ENCODE assay signal across 15 cellular contexts in genomic region chrX:112834016-112834855, GRCh38. TPM values are rescaled to one million over a fixed set of nuclear protein-coding genes. Genes with fewer than 3 reads are reported as not detected.
A peak's percentile ranks its signal among the peaks of the same experiment; 100 is the strongest.
DNase-seq lines count a peak whose midpoint lies in the region; ATAC-seq and TF ChIP-seq lines count a peak whose summit lies in the region.
"Had no signal": no experiment of that assay in that cellular context is flagged by ENCODE, and none has a peak within 500 bp of the region (broad histone marks: within the 10 kb centered on the region; RNA-seq: fewer than 3 reads in every experiment).

No MANE protein-coding gene starts in this region.

- H4K8ac ChIP-seq in mesenchymal stem cell (ENCODE audit: low read length) = no peak overlapping the region

- no peaks in the 10 kb centered on the region for H3K36me3 Mint-ChIP-seq in HFFc6 (ENCODE audit: low read depth)
- H3K36me3 Mint-ChIP-seq in brain = peaks cover 24% of the 10 kb centered on the region
- H3K36me3 Mint-ChIP-seq in activated T-helper 17 cell treated with anti-CD3 and anti-CD28 coated beads, Interleukin-2, amount 50 U/mL, for 72 hours (ENCODE audit: low read depth) = no peaks in the 10 kb centered on the region
- H3K36me3 Mint-ChIP-seq: activated naive CD8-positive, alpha-beta T cell treated with anti-CD3 and anti-CD28 coated beads, Interleukin-2, amount 10 ng/mL, durations not matched to agents 7 days and 5 days had no signal

- no peaks in the 10 kb centered on the region; the same call in 1 of the 2 replicates for H3K4me1 Mint-ChIP-seq in HFFc6 (ENCODE audit: low read depth)
- peaks cover 73% of the 10 kb centered on the region for H3K4me1 Mint-ChIP-seq in brain
- no peaks in the 10 kb centered on the region for H3K4me1 Mint-ChIP-seq in activated T-helper 17 cell treated with anti-CD3 and anti-CD28 coated beads, Interleukin-2, amount 50 U/mL, for 72 hours
- H3K4me1 Mint-ChIP-seq: activated B cell treated with CpG ODN at 0.5 μM for 24 hours; activated naive CD8-positive, alpha-beta T cell treated with anti-CD3 and anti-CD28 coated beads, Interleukin-2, amount 10 ng/mL, durations not matched to agents 7 days and 5 days had no signal

- H4K91ac ChIP-seq in mesenchymal stem cell (ENCODE audit: low read length) = no peak overlapping the region

- no peak overlapping the region for H2AK5ac ChIP-seq in mesenchymal stem cell (ENCODE audit: low read length, severe bottlenecking)

- 35% methylated on average over 3 of the region's 8 CpGs for WGBS in mesenchymal stem cell

- CTCF ChIA-PET in AG04449 (lab: Yijun Ruan, JAX) = no interaction called here

- H3K4me3 Mint-ChIP-seq in HFFc6 (no peak overlapping the region), brain (peak overlapping the region in 4 of 5 experiments; percentile 6 to 64 (median 51))
- no peak overlapping the region for H3K4me3 Mint-ChIP-seq in activated T-helper 17 cell treated with anti-CD3 and anti-CD28 coated beads, Interleukin-2, amount 50 U/mL, for 72 hours
- H3K4me3 Mint-ChIP-seq: activated B cell treated with CpG ODN at 0.5 μM for 24 hours; activated naive CD8-positive, alpha-beta T cell treated with anti-CD3 and anti-CD28 coated beads, Interleukin-2, amount 10 ng/mL, durations not matched to agents 7 days and 5 days had no signal

- no peaks in the 10 kb centered on the region for H3K36me3 ChIP-seq in mesenchymal stem cell (ENCODE audit: control insufficient read depth in 1 of 2, insufficient read depth in 2 of 2, low read depth in 1 of 2, low read length in 2 of 2)
- H3K36me3 ChIP-seq: upper lobe of right lung had no signal

- peaks cover 5% of the 10 kb centered on the region for H3K4me1 ChIP-seq in mesenchymal stem cell (ENCODE audit: control insufficient read depth, insufficient read depth, low read depth, low read length)
- H3K4me1 ChIP-seq: upper lobe of right lung had no signal

- no peak overlapping the region for H2BK15ac ChIP-seq in mesenchymal stem cell (ENCODE audit: low read depth, poor library complexity, severe bottlenecking)

- POLR2A ChIA-PET in AG04449 (lab: Yijun Ruan, JAX) = no interaction called here

- peaks cover 2% of the 10 kb centered on the region for H3K9me3 ChIP-seq in mesenchymal stem cell (ENCODE audit: control insufficient read depth, low read length)
- H3K9me3 ChIP-seq: upper lobe of right lung had no signal

- H3K23ac ChIP-seq in mesenchymal stem cell (ENCODE audit: low read length in 2 of 2) = no peak overlapping the region

- H2BK120ac ChIP-seq in mesenchymal stem cell (ENCODE audit: low read depth, low read length) = no peak overlapping the region

- H3K4me2 ChIP-seq in mesenchymal stem cell (ENCODE audit: low read length, poor library complexity, severe bottlenecking) = no peak overlapping the region
- H3K4me2 ChIP-seq: KMS-11 had no signal

- H3K14ac ChIP-seq in mesenchymal stem cell (ENCODE audit: low read length in 2 of 2) = no peak overlapping the region

- H3K27ac Mint-ChIP-seq in HFFc6 (no peak overlapping the region), brain (peak overlapping the region in 4 of 5 experiments; percentile 35 to 67 (median 58))
- H3K27ac Mint-ChIP-seq in activated T-helper 17 cell treated with anti-CD3 and anti-CD28 coated beads, Interleukin-2, amount 50 U/mL, for 72 hours = no peak overlapping the region
- H3K27ac Mint-ChIP-seq: activated B cell treated with CpG ODN at 0.5 μM for 24 hours; activated naive CD8-positive, alpha-beta T cell treated with anti-CD3 and anti-CD28 coated beads, Interleukin-2, amount 10 ng/mL, durations not matched to agents 7 days and 5 days had no signal

- no peak overlapping the region for H3K4ac ChIP-seq in mesenchymal stem cell (ENCODE audit: low read depth in 1 of 2, low read length in 2 of 2)

- DNase-seq in AG04449 (ENCODE audit: low read depth, low spot score) = peak; percentile 46
- DNase-seq in HFFc6 = peak; percentile 6
- DNase-seq in mesenchymal stem cell = peak; percentile 81
- DNase-seq in NCI-H187 treated with DMSO at 0.1 percent for 48 hours (lab: John Stamatoyannopoulos, UW) = no peak
- no peak for DNase-seq in NCI-H1092 treated with DMSO at 0.1 percent for 48 hours (lab: John Stamatoyannopoulos, UW)
- DNase-seq in NCI-H510A (lab: John Stamatoyannopoulos, UW) = no peak
- DNase-seq: activated B cell treated with CpG ODN at 0.5 μM for 24 hours; activated CD8-positive, alpha-beta memory T cell treated with anti-CD3 and anti-CD28 coated beads, Interleukin-2, amount 50 U/mL, for 4 hours; activated naive CD8-positive, alpha-beta T cell treated with anti-CD3 and anti-CD28 coated beads, Interleukin-2, amount 10 ng/mL, durations not matched to agents 7 days and 5 days; NCI-H2081 treated with DMSO at 0.1 percent for 48 hours; stimulated activated CD8-positive, alpha-beta memory T cell treated with anti-CD3 and anti-CD28 coated beads, Interleukin-4, amount 100 ng/mL, for 48 hours; upper lobe of right lung had no signal

- H3K18ac ChIP-seq in mesenchymal stem cell (ENCODE audit: low read depth in 1 of 2, low read length in 2 of 2) = no peak overlapping the region

- no peaks in the 10 kb centered on the region for H3K9me3 Mint-ChIP-seq in HFFc6
- no peaks in the 10 kb centered on the region for H3K9me3 Mint-ChIP-seq in brain
- H3K9me3 Mint-ChIP-seq in activated T-helper 17 cell treated with anti-CD3 and anti-CD28 coated beads, Interleukin-2, amount 50 U/mL, for 72 hours = no peaks in the 10 kb centered on the region
- H3K9me3 Mint-ChIP-seq: activated B cell treated with CpG ODN at 0.5 μM for 24 hours; activated naive CD8-positive, alpha-beta T cell treated with anti-CD3 and anti-CD28 coated beads, Interleukin-2, amount 10 ng/mL, durations not matched to agents 7 days and 5 days had no signal

- H3K4me3 ChIP-seq in AG04449 (ENCODE audit: low read depth, low read length) (no peak overlapping the region), mesenchymal stem cell (ENCODE audit: insufficient read depth in 1 of 2, low read depth in 1 of 2, low read length in 2 of 2) (peak overlapping the region in 1 of 2 experiments; percentile 60)
- H3K4me3 ChIP-seq: upper lobe of right lung had no signal

- no peak for ATAC-seq in activated T-helper 17 cell treated with anti-CD3 and anti-CD28 coated beads, Interleukin-2, amount 50 U/mL, for 72 hours (replicated peaks)
- ATAC-seq: upper lobe of right lung had no signal

- H3K27me3 ChIP-seq in mesenchymal stem cell (ENCODE audit: control insufficient read depth in 1 of 2, insufficient read depth in 1 of 2, low read length in 2 of 2) = peaks cover 0 to 44% of the 10 kb centered on the region in 2 experiments
- H3K27me3 ChIP-seq: upper lobe of right lung had no signal

- H2BK5ac ChIP-seq in mesenchymal stem cell (ENCODE audit: low read depth, low read length, poor library complexity, severe bottlenecking) = no peak overlapping the region

- peak overlapping the region; percentile 73 for H3K9ac ChIP-seq in mesenchymal stem cell (ENCODE audit: low read length)
- H3K9ac ChIP-seq: KMS-11 had no signal

- TF ChIP-seq CTCF in AG04449 (IDR thresholded peaks at IDR 0.05; ENCODE audit: insufficient read depth, low read length, missing control alignments) (no peak), HFFc6 (IDR thresholded peaks at IDR 0.05) (no peak), brain (conservative IDR thresholded peaks at IDR 0.05) (no peak)

- no peaks in the 10 kb centered on the region for H3K79me1 ChIP-seq in mesenchymal stem cell (replicated peaks; ENCODE audit: low read length, poor library complexity, severe bottlenecking)

- peak overlapping the region; percentile 35 for H3K27ac ChIP-seq in mesenchymal stem cell (ENCODE audit: low read length, poor library complexity, severe bottlenecking)
- H3K27ac ChIP-seq: KMS-11, upper lobe of right lung had no signal

- H2AFZ ChIP-seq in mesenchymal stem cell (ENCODE audit: low read depth, low read length) = no peak overlapping the region

- H2BK12ac ChIP-seq in mesenchymal stem cell (ENCODE audit: low read length in 2 of 2) = no peak overlapping the region

- H3K27me3 Mint-ChIP-seq in HFFc6 (ENCODE audit: insufficient read depth) (no peaks in the 10 kb centered on the region), brain (no peaks in the 10 kb centered on the region)
- no peaks in the 10 kb centered on the region for H3K27me3 Mint-ChIP-seq in activated T-helper 17 cell treated with anti-CD3 and anti-CD28 coated beads, Interleukin-2, amount 50 U/mL, for 72 hours
- H3K27me3 Mint-ChIP-seq: activated B cell treated with CpG ODN at 0.5 μM for 24 hours had no signal

RNA-seq across cellular contexts. Expression of gene AMOT, which starts 6.4 kb away (rescaled TPM):
- under 1 TPM; 0.02 to 0.50 (median 0.09) TPM for total RNA-seq in HFFc6 (2021; fragmentation: NEBNext Ultra II Directional; extraction: Animal tissue kit (Norgen Biotek cat#: 25700))
- polyA plus RNA-seq in brain (ENCODE audit: insufficient read depth, low read depth, low replicate concordance) = 8.6 TPM
- 3.2 TPM for polyA plus RNA-seq in mesenchymal stem cell (2013, experiment 1 of 2)
- 3.6 TPM for polyA plus RNA-seq in mesenchymal stem cell (2013, experiment 2 of 2)
- total RNA-seq in activated T-helper 17 cell treated with anti-CD3 and anti-CD28 coated beads, Interleukin-2, amount 50 U/mL, for 72 hours = 1 to 10 TPM in 1 of 2 donors, under 1 TPM in 1; 0.86 to 1.6 TPM

Comparison
In these comparisons a context has a peak if more than half of its experiments do, and no peak if none do; other contexts are left out.
1. DNase-seq: peak in AG04449 (single experiment), HFFc6 (single experiment) and mesenchymal stem cell (single experiment); none in NCI-H187 treated with DMSO at 0.1 percent for 48 hours (single experiment), NCI-H1092 treated with DMSO at 0.1 percent for 48 hours (single experiment) and NCI-H510A (single experiment).
2. H3K27ac Mint-ChIP-seq: peak in brain (4 of 5); none in HFFc6 (single experiment) and activated T-helper 17 cell treated with anti-CD3 and anti-CD28 coated beads, Interleukin-2, amount 50 U/mL, for 72 hours (single experiment).
3. H3K4me3 Mint-ChIP-seq: peak in brain (4 of 5); none in HFFc6 (single experiment) and activated T-helper 17 cell treated with anti-CD3 and anti-CD28 coated beads, Interleukin-2, amount 50 U/mL, for 72 hours (single experiment).